ENCODE assay signal across 12 cellular contexts in the genomic region with DNA sequence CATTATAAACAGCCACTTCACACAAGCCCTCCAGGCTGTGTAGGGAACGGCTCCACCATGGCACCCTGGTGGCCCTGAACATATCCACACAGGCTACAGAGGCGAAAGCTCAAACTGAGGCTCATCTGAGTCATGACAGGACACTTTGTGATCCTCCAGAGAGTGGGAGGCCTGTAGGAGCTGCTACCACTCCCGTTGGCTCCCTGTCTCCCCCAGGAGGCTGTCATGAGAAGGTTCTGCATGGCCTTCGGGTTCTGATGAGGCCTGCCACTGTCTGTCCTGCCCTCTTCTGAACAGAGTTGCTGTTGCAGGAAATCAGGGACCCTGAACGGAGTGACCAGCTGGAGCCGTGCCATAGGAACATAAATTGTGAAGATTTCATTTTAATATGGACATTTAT. TPM values are rescaled to one million over a fixed set of nuclear protein-coding genes. Genes with fewer than 3 reads are reported as not detected.
DNase-seq lines count a peak whose midpoint lies in the region; ATAC-seq and TF ChIP-seq lines count a peak whose summit lies in the region.
"Had no signal": no experiment of that assay in that cellular context is flagged by ENCODE, and none has a peak within 500 bp of the region (broad histone marks: within the 10 kb centered on the region; RNA-seq: fewer than 3 reads in every experiment).

No MANE protein-coding gene starts in this region.

- H3K27ac Mint-ChIP-seq in nephron progenitor cell = no peak overlapping the region
- H3K27ac Mint-ChIP-seq: T-cell had no signal

- H3K27me3 Mint-ChIP-seq in nephron progenitor cell (ENCODE audit: low read depth, poor library complexity) = peaks cover 7% of the 10 kb centered on the region

- no peak for TF ChIP-seq CTCF in nephron progenitor cell (IDR thresholded peaks at IDR 0.05)

- H3K4me1 Mint-ChIP-seq in nephron progenitor cell = peaks cover 21% of the 10 kb centered on the region
- H3K4me1 Mint-ChIP-seq: T-cell had no signal

- peaks cover 36% of the 10 kb centered on the region for H3K9me3 Mint-ChIP-seq in nephron progenitor cell
- H3K9me3 Mint-ChIP-seq: T-cell had no signal

- intact Hi-C loops in left colon (cut with DNase I, micrococcal nuclease) = no loop called here

- peak; percentile 25 for ATAC-seq in left colon
- ATAC-seq: T-cell had no signal

- in situ Hi-C loops in SK-MEL-5 (cut with HindIII; ENCODE audit: low pct_unique_long_range_greater_than_20kb, low sequenced_read_pairs) = no loop called here

- peak; percentile 12 for DNase-seq in NCI-H748 (lab: John Stamatoyannopoulos, UW; ENCODE audit: unreplicated experiment)
- no peak for DNase-seq in NCI-H748 treated with DMSO at 0.1 percent for 48 hours (lab: John Stamatoyannopoulos, UW)
- peak; percentile 21 for DNase-seq in H4 (ENCODE audit: low spot score)
- DNase-seq in SK-MEL-5 (ENCODE audit: low read depth, low spot score) = peak; percentile 61
- DNase-seq in left colon = no peak
- DNase-seq in dedifferentiated amniotic fluid mesenchymal stem cell (ENCODE audit: extremely low spot score) = no peak
- no peak for DNase-seq in nephron progenitor cell
- no peak for DNase-seq in anterior cingulate cortex (lab: John Stamatoyannopoulos, UW)
- DNase-seq: NCI-H1092, T-cell had no signal

- no peak overlapping the region for H3K4me3 Mint-ChIP-seq in nephron progenitor cell
- H3K4me3 Mint-ChIP-seq: T-cell had no signal

- H3K36me3 Mint-ChIP-seq in nephron progenitor cell (ENCODE audit: low read depth) = no peaks in the 10 kb centered on the region
- H3K36me3 Mint-ChIP-seq: T-cell had no signal

RNA-seq across cellular contexts. Expression of gene ALDH3B2, which starts 23.8 kb away (rescaled TPM):
- not detected in 2 replicates for total RNA-seq in H4 (2014; rRNA removed; shearing (Covaris generic))
- total RNA-seq in SK-MEL-5 (2014; rRNA removed; shearing (Covaris generic)) = 0.72 and 1.4 TPM in 2 replicates
- polyA plus RNA-seq in SK-MEL-5 (2015; cell fraction: cytosol; rRNA removed) = 1.4 and 2.3 TPM in 2 replicates
- 0.21 TPM in 1 of 2 replicates, not detected in the other for polyA plus RNA-seq in SK-MEL-5 (2015; cell fraction: nucleus; rRNA removed)
- under 1 TPM in 1 of 2 donors, not detected in 1; 0.73 TPM for total RNA-seq in left colon
- total RNA-seq: ascending aorta, glomerular endothelial cell, T-cell had no signal

RNA-seq across cellular contexts. Expression of gene ACY3, which starts 47.7 kb away (rescaled TPM):
- 0.31 and 0.47 TPM in 2 replicates for total RNA-seq in H4 (2014; rRNA removed; shearing (Covaris generic))
- not detected in 2 replicates for total RNA-seq in SK-MEL-5 (2014; rRNA removed; shearing (Covaris generic))
- not detected in 2 replicates for polyA plus RNA-seq in SK-MEL-5 (2015; cell fraction: cytosol; rRNA removed)
- not detected in 2 replicates for polyA plus RNA-seq in SK-MEL-5 (2015; cell fraction: nucleus; rRNA removed)
- 10 to 100 TPM; 13.1 to 17.7 TPM for total RNA-seq in left colon
- total RNA-seq: ascending aorta, glomerular endothelial cell had no signal

RNA-seq across cellular contexts. Expression of gene TBX10, which starts 58.7 kb away (rescaled TPM):
- not detected in 2 replicates for total RNA-seq in H4 (2014; rRNA removed; shearing (Covaris generic))
- total RNA-seq in SK-MEL-5 (2014; rRNA removed; shearing (Covaris generic)) = not detected in 2 replicates
- not detected in 2 replicates for polyA plus RNA-seq in SK-MEL-5 (2015; cell fraction: cytosol; rRNA removed)
- polyA plus RNA-seq in SK-MEL-5 (2015; cell fraction: nucleus; rRNA removed) = not detected in 2 replicates
- 10 to 100 TPM; 12.9 to 27.1 TPM for total RNA-seq in left colon
- total RNA-seq: ascending aorta, glomerular endothelial cell, T-cell had no signal

Comparison
In these comparisons a context has a peak if more than half of its experiments do, and no peak if none do; other contexts are left out.
1. DNase-seq: peak in NCI-H748 (single experiment), H4 (single experiment) and SK-MEL-5 (single experiment); none in NCI-H748 treated with DMSO at 0.1 percent for 48 hours (single experiment), left colon (0 of 2), dedifferentiated amniotic fluid mesenchymal stem cell (single experiment), nephron progenitor cell (single experiment) and anterior cingulate cortex (0 of 58).
2. RNA of gene TBX10, which starts 58.7 kb away (total RNA-seq): 12.9 to 27.1 TPM in left colon; not detected in H4 and not detected in SK-MEL-5; every median in the first group is over 10 times any median in the second.